In the genomic region with DNA sequence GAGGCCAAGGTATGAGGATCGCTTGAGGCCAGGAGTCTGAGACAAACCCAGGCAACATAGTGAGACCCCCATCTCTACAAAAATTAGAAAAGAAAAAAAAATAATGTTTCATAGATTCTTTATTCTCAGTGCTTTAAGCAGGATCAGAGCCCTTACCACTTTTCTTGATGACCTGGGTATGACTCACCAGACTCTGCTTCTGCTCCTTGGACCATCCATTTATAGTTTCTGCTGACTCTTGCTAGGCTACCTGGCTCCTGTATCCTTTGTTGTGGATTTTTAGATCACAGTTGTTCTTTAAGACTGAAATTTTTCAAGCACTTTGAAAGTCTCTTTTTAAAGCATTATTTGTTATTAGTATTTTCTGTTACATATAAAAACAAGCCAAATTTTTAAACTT, we compare ENCODE assay signal across 16 cellular contexts.
DNase-seq lines count a peak whose midpoint lies in the region; ATAC-seq and TF ChIP-seq lines count a peak whose summit lies in the region.
"Had no signal": no experiment of that assay in that cellular context is flagged by ENCODE, and none has a peak within 500 bp of the region (broad histone marks: within the 10 kb centered on the region; RNA-seq: fewer than 3 reads in every experiment).

No MANE protein-coding gene starts in this region.

- H3K4me3 ChIP-seq in hepatocyte, result no peak overlapping the region

- ATAC-seq in HG02642 (IDR thresholded peaks at IDR 0.05; ENCODE audit: poor library complexity, unreplicated experiment) (no peak), HG02571 (IDR thresholded peaks at IDR 0.05; ENCODE audit: unreplicated experiment) (no peak)
- ATAC-seq: left lobe of liver; stimulated activated naive CD8-positive, alpha-beta T cell treated with anti-CD3 and anti-CD28 coated beads, Interleukin-15, amount 100 ng/mL, for 72 hours had no signal

- in situ Hi-C loops in ACHN (cut with HindIII; ENCODE audit: low pct_ligation_motif_present, low pct_unique_long_range_greater_than_20kb, low sequenced_read_pairs), result no loop called here

- peak; percentile 57 for DNase-seq in ACHN
- peak; percentile 14 for DNase-seq in HS-27A (ENCODE audit: low read depth)
- DNase-seq in astrocyte of the hippocampus (ENCODE audit: low read depth, low spot score), result peak; percentile 33
- peak; percentile 22 for DNase-seq in hepatocyte (ENCODE audit: low spot score)
- DNase-seq in DMS79 treated with DMSO at 0.1 percent for 48 hours (lab: John Stamatoyannopoulos, UW), result no peak
- no peak for DNase-seq in NCI-H1048 (lab: John Stamatoyannopoulos, UW)
- DNase-seq: activated CD4-positive, alpha-beta T cell treated with anti-CD3 and anti-CD28 coated beads for 1 hour; Caco-2; cerebellar nuclear complex; NCI-H774; RPMI8226; stimulated activated naive CD8-positive, alpha-beta T cell treated with anti-CD3 and anti-CD28 coated beads, Interleukin-15, amount 100 ng/mL, for 72 hours had no signal

- no peak overlapping the region for H3K4me2 ChIP-seq in hepatocyte

- H3K27me3 ChIP-seq in hepatocyte, result no peaks in the 10 kb centered on the region

- no peaks in the 10 kb centered on the region for H4K20me1 ChIP-seq in hepatocyte (ENCODE audit: insufficient read depth, poor library complexity, severe bottlenecking)

- no peak overlapping the region for H3K27ac ChIP-seq in hepatocyte
- H3K27ac ChIP-seq: parathyroid adenoma had no signal

- no peaks in the 10 kb centered on the region for H3K9me3 ChIP-seq in hepatocyte (ENCODE audit: low read depth)
- H3K9me3 ChIP-seq: Caco-2 had no signal

- H3K4me1 ChIP-seq in hepatocyte (ENCODE audit: insufficient read depth), result no peaks in the 10 kb centered on the region
- H3K4me1 ChIP-seq: parathyroid adenoma had no signal

- no peaks in the 10 kb centered on the region for H3K9me2 ChIP-seq in hepatocyte (replicated peaks; ENCODE audit: insufficient read depth)

- no peaks in the 10 kb centered on the region for H3K36me3 ChIP-seq in hepatocyte (replicated peaks; ENCODE audit: insufficient read depth, low read depth)

- WGBS in hepatocyte (ENCODE audit: low lambda C conversion rate, missing lambda C conversion rate), result 96% methylated on average over 1 of the region's 1 CpG

- no peaks in the 10 kb centered on the region for H3K79me2 ChIP-seq in hepatocyte
- H3K79me2 ChIP-seq: parathyroid adenoma had no signal

- TF ChIP-seq CTCF in hepatocyte (IDR thresholded peaks at IDR 0.05; ENCODE audit: poor library complexity), result no peak

- no peak overlapping the region for H2AFZ ChIP-seq in hepatocyte
- H2AFZ ChIP-seq: parathyroid adenoma had no signal

Comparison
In these comparisons a context has a peak if more than half of its experiments do, and no peak if none do; other contexts are left out.
1. DNase-seq: peak in ACHN (single experiment), HS-27A (single experiment), astrocyte of the hippocampus (single experiment) and hepatocyte (single experiment); none in DMS79 treated with DMSO at 0.1 percent for 48 hours (single experiment) and NCI-H1048 (single experiment).